35 cellular contexts compared by ENCODE assay signal in the genomic region with DNA sequence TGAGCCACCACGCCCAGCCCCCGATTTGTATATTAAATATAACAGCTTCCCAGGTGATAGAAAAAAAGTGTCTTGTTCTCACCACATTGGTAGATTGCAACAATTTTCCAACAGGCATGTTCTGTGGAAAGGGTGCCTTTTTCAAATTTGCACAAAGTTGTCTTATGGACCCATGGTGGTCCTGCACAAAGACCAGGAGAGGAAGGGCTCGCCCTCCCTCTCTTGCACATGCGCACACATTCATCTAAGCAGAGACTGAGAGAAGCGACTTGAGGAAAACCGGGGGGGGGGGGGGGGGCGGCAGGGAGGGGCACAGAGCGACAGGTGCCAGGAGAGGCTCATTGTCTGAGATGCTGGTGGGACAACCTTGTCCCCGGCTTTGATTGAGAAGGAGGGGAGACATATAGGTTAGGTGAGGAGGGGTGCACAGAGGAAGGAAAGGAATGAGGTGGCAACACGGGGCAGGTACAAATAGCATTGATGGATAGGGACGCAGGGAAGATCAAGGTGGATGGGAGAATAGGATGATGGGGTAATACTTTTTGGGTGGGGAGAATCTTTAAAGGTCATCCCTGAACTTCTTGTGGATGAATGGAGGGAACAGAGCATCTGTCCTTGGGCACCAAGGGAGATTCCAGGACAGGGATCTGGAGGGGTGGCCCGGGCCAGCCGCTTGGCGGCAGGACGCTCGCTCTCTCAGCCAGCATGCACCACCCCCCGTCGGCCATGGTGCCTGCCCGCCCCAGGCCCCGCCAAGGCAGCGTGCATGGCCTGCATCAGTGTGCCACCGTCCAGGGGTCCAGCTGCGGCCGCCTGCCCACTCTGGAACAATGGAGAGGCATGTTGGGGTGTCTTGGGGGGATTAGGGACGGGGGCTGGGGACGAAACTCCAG.
"Had no signal": no experiment of that assay in that cellular context is flagged by ENCODE, and none has a peak within 500 bp of the region (broad histone marks: within the 10 kb centered on the region; RNA-seq: fewer than 3 reads in every experiment).

No MANE protein-coding gene starts in this region.

- H3K79me2 ChIP-seq: hepatocyte had no signal

- H3K4me1 ChIP-seq: adrenal gland, esophagus squamous epithelium, heart right ventricle had no signal

- H2AFZ ChIP-seq: hepatocyte had no signal

- FAIRE-seq: colon, endometrium, endothelial cell of umbilical vein had no signal

- H3K4me3 ChIP-seq: adrenal gland, body of pancreas, esophagus squamous epithelium, heart right ventricle, hepatocyte had no signal

- ATAC-seq: activated CD4-positive, alpha-beta T cell treated with anti-CD3 and anti-CD28 coated beads for 36 hours; activated CD8-positive, alpha-beta memory T cell treated with anti-CD3 and anti-CD28 coated beads, Interleukin-2, amount 10 ng/mL, durations not matched to agents 7 days and 5 days; activated CD8-positive, alpha-beta T cell treated with anti-CD3 and anti-CD28 coated beads, Interleukin-2, amount 10 ng/mL, durations not matched to agents 7 days and 5 days; activated naive CD8-positive, alpha-beta T cell treated with anti-CD3 and anti-CD28 coated beads, Interleukin-2, amount 50 U/mL, for 24 hours; body of pancreas; effector memory CD8-positive, alpha-beta T cell; heart right ventricle; T-helper 17 cell had no signal

- H3K27ac ChIP-seq: adrenal gland, body of pancreas, epithelial cell of prostate, esophagus squamous epithelium, heart right ventricle, hepatocyte, WERI-Rb-1 had no signal

- H3K9me3 ChIP-seq: adrenal gland, body of pancreas, esophagus squamous epithelium, heart right ventricle had no signal

- H3K27me3 ChIP-seq: hepatocyte had no signal

- DNase-seq: activated CD4-positive, alpha-beta memory T cell treated with anti-CD3 and anti-CD28 coated beads for 36 hours; activated CD4-positive, alpha-beta T cell treated with anti-CD3 and anti-CD28 coated beads for 36 hours; activated CD4-positive, alpha-beta T cell treated with anti-CD3 and anti-CD28 coated beads, Interleukin-2, amount 10 ng/mL, durations not matched to agents 24 days and 14 days; activated CD4-positive, CD25-positive, alpha-beta regulatory T cell; activated CD4-positive, CD25-positive, alpha-beta regulatory T cell treated with anti-CD3 and anti-CD28 coated beads, Interleukin-2, amount 50 U/mL, for 72 hours; activated CD8-positive, alpha-beta memory T cell treated with anti-CD3 and anti-CD28 coated beads, Interleukin-2, amount 10 ng/mL, durations not matched to agents 7 days and 5 days; activated CD8-positive, alpha-beta memory T cell treated with anti-CD3 and anti-CD28 coated beads, Interleukin-2, amount 50 U/mL, for 4 hours; activated CD8-positive, alpha-beta T cell treated with anti-CD3 and anti-CD28 coated beads, Interleukin-2, amount 10 ng/mL, durations not matched to agents 7 days and 5 days; activated effector memory CD4-positive, alpha-beta T cell treated with anti-CD3 and anti-CD28 coated beads, Interleukin-2, amount 50 U/mL, for 16 hours; activated naive CD4-positive, alpha-beta T cell treated with anti-CD3 and anti-CD28 coated beads for 36 hours; activated naive CD8-positive, alpha-beta T cell treated with anti-CD3 and anti-CD28 coated beads for 36 hours; activated naive CD8-positive, alpha-beta T cell treated with anti-CD3 and anti-CD28 coated beads, Interleukin-2, amount 50 U/mL, for 24 hours; activated T-cell treated with anti-CD3 and anti-CD28 coated beads, Interleukin-2, amount 50 U/mL, for 1 hour; activated T-cell treated with anti-CD3 and anti-CD28 coated beads, Interleukin-2, amount 50 U/mL, for 48 hours; adrenal gland; amygdala; aorta; body of pancreas; caudate nucleus; cortex of kidney; dermis blood vessel endothelial cell; effector CD4-positive, alpha-beta T cell; effector memory CD8-positive, alpha-beta T cell; esophagus squamous epithelium; foreskin melanocyte; glutamatergic neuron; heart right ventricle; T-helper 17 cell; T1000; WERI-Rb-1 had no signal

- H3K4me2 ChIP-seq: hepatocyte had no signal

- H3K36me3 ChIP-seq: adrenal gland, esophagus squamous epithelium, heart right ventricle, WERI-Rb-1 had no signal
